1 cellular context compared by ENCODE assay signal in genomic region chr7:102464577-102465280, GRCh38.
TF ChIP-seq lines count a peak whose summit lies in the region.

TSS of gene ALKBH4 (minus strand) at chr7:102464863. CDS start at chr7:102464836, 27 bp downstream.
TSS of gene LRWD1 (plus strand) at chr7:102464984. CDS start at chr7:102465081, 97 bp downstream.

TF ChIP-seq in HEK293, 187 proteins besides CTCF, POLR2A, EP300 and RAD21 (continued from another document and continues in another):
- TF ChIP-seq ZNF148 (tag by site-specific recombination; IDR thresholded peaks at IDR 0.05; ENCODE audit: borderline replicate concordance) (no peak), ZNF121 (tag by site-specific recombination; IDR thresholded peaks at IDR 0.05) (no peak), ZNF560 (tag by site-specific recombination; IDR thresholded peaks at IDR 0.05; ENCODE audit: borderline replicate concordance) (no peak), ZNF791 (tag by site-specific recombination; IDR thresholded peaks at IDR 0.05) (no peak), ZNF610 (tag by site-specific recombination; IDR thresholded peaks at IDR 0.05; ENCODE audit: borderline replicate concordance) (0 out of 2 replicates have a peak, but pooled peaks have one; percentile 38), ZNF423 (tag by site-specific recombination; IDR thresholded peaks at IDR 0.05) (no peak), YY2 (tag by site-specific recombination; IDR thresholded peaks at IDR 0.05) (peak; percentile 86), ZNF292 (tag by site-specific recombination; IDR thresholded peaks at IDR 0.05; ENCODE audit: borderline replicate concordance, low read depth) (no peak), ZNF488 (tag by site-specific recombination; IDR thresholded peaks at IDR 0.05) (no peak), ZNF704 (tag by site-specific recombination; IDR thresholded peaks at IDR 0.05) (no peak), ZNF155 (tag by site-specific recombination; IDR thresholded peaks at IDR 0.05) (no peak), RBAK (tag by site-specific recombination; IDR thresholded peaks at IDR 0.05) (no peak), ZNF660 (tag by site-specific recombination; IDR thresholded peaks at IDR 0.05) (peak; percentile 81), ZNF362 (tag by site-specific recombination; IDR thresholded peaks at IDR 0.05) (no peak), ZNF350 (tag by site-specific recombination; IDR thresholded peaks at IDR 0.05) (no peak), ZNF19 (tag by site-specific recombination; IDR thresholded peaks at IDR 0.05; ENCODE audit: low read depth) (no peak), ZNF280C (tag by site-specific recombination; IDR thresholded peaks at IDR 0.05) (no peak), FEZF1 (tag by site-specific recombination; IDR thresholded peaks at IDR 0.05) (no peak), ZNF544 (tag by site-specific recombination; IDR thresholded peaks at IDR 0.05) (no peak), SP7 (tag by site-specific recombination; IDR thresholded peaks at IDR 0.05) (0 out of 2 replicates have a peak, but pooled peaks have one; percentile 43), ZBTB1 (tag by site-specific recombination; IDR thresholded peaks at IDR 0.05) (no peak), ZNF692 (tag by site-specific recombination; IDR thresholded peaks at IDR 0.05) (peak; percentile 69), ZBTB6 (tag by site-specific recombination; IDR thresholded peaks at IDR 0.05) (peak; percentile 87), ZSCAN4 (tag by site-specific recombination; IDR thresholded peaks at IDR 0.05) (no peak), ZNF623 (tag by site-specific recombination; IDR thresholded peaks at IDR 0.05) (no peak), ZNF776 (tag by site-specific recombination; IDR thresholded peaks at IDR 0.05; ENCODE audit: borderline replicate concordance) (no peak), ZNF585B (tag by site-specific recombination; IDR thresholded peaks at IDR 0.05) (no peak), ZBTB21 (tag by site-specific recombination; IDR thresholded peaks at IDR 0.05) (no peak), ZNF239 (tag by site-specific recombination; IDR thresholded peaks at IDR 0.05) (no peak), HOXD13 (CRISPR knock-in tag; IDR thresholded peaks at IDR 0.05; ENCODE audit: borderline replicate concordance) (no peak), ZNF549 (tag by site-specific recombination; IDR thresholded peaks at IDR 0.05) (no peak), ZNF561 (tag by site-specific recombination; IDR thresholded peaks at IDR 0.05; ENCODE audit: borderline replicate concordance) (peak; percentile 92; the same call in 1 of the 2 replicates), ZNF645 (tag by site-specific recombination; IDR thresholded peaks at IDR 0.05) (no peak), SP2 (tag by site-specific recombination; IDR thresholded peaks at IDR 0.05) (peak; percentile 72), ZNF629 (tag by site-specific recombination; IDR thresholded peaks at IDR 0.05) (0 out of 2 replicates have a peak, but pooled peaks have one; percentile 24), ZNF211 (tag by site-specific recombination; IDR thresholded peaks at IDR 0.05; ENCODE audit: low read depth) (no peak), ZNF664 (tag by site-specific recombination; IDR thresholded peaks at IDR 0.05) (no peak), ZNF701 (tag by site-specific recombination; IDR thresholded peaks at IDR 0.05) (no peak), ZNF837 (tag by site-specific recombination; IDR thresholded peaks at IDR 0.05) (no peak), ZBTB11 (tag by site-specific recombination; conservative IDR thresholded peaks at IDR 0.05; ENCODE audit: low read depth) (peak; percentile 75), ZNF654 (tag by site-specific recombination; IDR thresholded peaks at IDR 0.05; ENCODE audit: low read depth) (no peak), GLIS1 (tag by site-specific recombination; IDR thresholded peaks at IDR 0.05) (peak; percentile 87), ZNF548 (tag by site-specific recombination; IDR thresholded peaks at IDR 0.05) (no peak), ZNF2 (tag by site-specific recombination; IDR thresholded peaks at IDR 0.05) (no peak), ZNF354C (tag by site-specific recombination; IDR thresholded peaks at IDR 0.05; ENCODE audit: borderline replicate concordance, low read depth) (no peak), ZNF16 (tag by site-specific recombination; IDR thresholded peaks at IDR 0.05; ENCODE audit: low read depth) (no peak), ZNF23 (tag by site-specific recombination; IDR thresholded peaks at IDR 0.05; ENCODE audit: borderline replicate concordance) (no peak), ZNF501 (tag by site-specific recombination; IDR thresholded peaks at IDR 0.05) (peak; percentile 58), PBX3 (CRISPR knock-in tag; IDR thresholded peaks at IDR 0.05) (0 out of 2 replicates have a peak, but pooled peaks have one; percentile 28)
